8 cellular contexts compared by ENCODE assay signal in genomic region chr2:157874278-157874825, GRCh38. TPM values are rescaled to one million over a fixed set of nuclear protein-coding genes. Genes with fewer than 3 reads are reported as not detected.
DNase-seq lines count a peak whose midpoint lies in the region; ATAC-seq and TF ChIP-seq lines count a peak whose summit lies in the region.

No MANE protein-coding gene starts in this region.

- H3K9me3 ChIP-seq in HEK293 (ENCODE audit: control insufficient read depth, insufficient read depth, low read depth, low read length) = no peaks in the 10 kb centered on the region

- intact Hi-C loops in left ventricle myocardium superior (cut with micrococcal nuclease) = loop anchor here (10.0 kb wide), 1 partner anchor 90 kb away; no protein-coding TSS in a partner anchor

- H3K27ac Mint-ChIP-seq in activated naive CD8-positive, alpha-beta T cell treated with anti-CD3 and anti-CD28 coated beads, Interleukin-2, amount 50 U/mL, for 24 hours = peak overlapping the region; percentile 81

- CTCF ChIA-PET in HEK293 (lab: Yijun Ruan, JAX) = interaction anchor here (0.5 kb wide), 1 partner anchor 138 kb away, joined by 3 read pairs; no protein-coding TSS in a partner anchor

- H3K4me3 ChIP-seq in HEK293 (ENCODE audit: low read depth, low read length) (peak overlapping the region; percentile 91), skeletal muscle cell (ENCODE audit: low read depth, low read length) (peak overlapping the region; percentile 80)

- POLR2A ChIA-PET in HEK293 (lab: Yijun Ruan, JAX) = no interaction called here

- no peaks in the 10 kb centered on the region for H3K9me3 Mint-ChIP-seq in activated naive CD8-positive, alpha-beta T cell treated with anti-CD3 and anti-CD28 coated beads, Interleukin-2, amount 50 U/mL, for 24 hours

- TF ChIP-seq CTCF in HEK293 (tag by site-specific recombination; IDR thresholded peaks at IDR 0.05) = no peak

- no peak for ATAC-seq in activated naive CD8-positive, alpha-beta T cell treated with anti-CD3 and anti-CD28 coated beads, Interleukin-2, amount 50 U/mL, for 24 hours
- ATAC-seq in left ventricle myocardium superior = peak; percentile 15

- peak overlapping the region; percentile 85 for H3K4me3 Mint-ChIP-seq in activated naive CD8-positive, alpha-beta T cell treated with anti-CD3 and anti-CD28 coated beads, Interleukin-2, amount 50 U/mL, for 24 hours

- no peak for DNase-seq in activated naive CD8-positive, alpha-beta T cell treated with anti-CD3 and anti-CD28 coated beads, Interleukin-2, amount 50 U/mL, for 24 hours
- DNase-seq in left ventricle myocardium superior (peak; percentile 68), skeletal muscle cell (ENCODE audit: low read depth) (no peak), cerebellar cortex (ENCODE audit: low spot score) (no peak), LoVo (ENCODE audit: low spot score) (no peak), AG20443 (ENCODE audit: low spot score) (no peak)
- DNase-seq in activated CD4-positive, alpha-beta T cell treated with anti-CD3 and anti-CD28 coated beads for 1 hour = no peak

- H3K4me1 ChIP-seq in HEK293 (ENCODE audit: control insufficient read depth, insufficient read depth, low read length) = no peaks in the 10 kb centered on the region; the same call in 1 of the 2 replicates

- no peaks in the 10 kb centered on the region for H3K36me3 Mint-ChIP-seq in activated naive CD8-positive, alpha-beta T cell treated with anti-CD3 and anti-CD28 coated beads, Interleukin-2, amount 50 U/mL, for 24 hours (ENCODE audit: low read depth)

- no peaks in the 10 kb centered on the region for H3K36me3 ChIP-seq in HEK293 (ENCODE audit: control insufficient read depth in 2 of 2, insufficient read depth in 1 of 2, low read length in 2 of 2)

- H3K27me3 Mint-ChIP-seq in activated naive CD8-positive, alpha-beta T cell treated with anti-CD3 and anti-CD28 coated beads, Interleukin-2, amount 50 U/mL, for 24 hours = no peaks in the 10 kb centered on the region

- H3K27ac ChIP-seq in HEK293 (ENCODE audit: extremely low read depth, low read depth, low read length) = no peak overlapping the region

- H3K4me1 Mint-ChIP-seq in activated naive CD8-positive, alpha-beta T cell treated with anti-CD3 and anti-CD28 coated beads, Interleukin-2, amount 50 U/mL, for 24 hours = peaks cover 58% of the 10 kb centered on the region

TF ChIP-seq in HEK293, 187 proteins besides CTCF, POLR2A, EP300 and RAD21:
- TF ChIP-seq, protein P1, sequence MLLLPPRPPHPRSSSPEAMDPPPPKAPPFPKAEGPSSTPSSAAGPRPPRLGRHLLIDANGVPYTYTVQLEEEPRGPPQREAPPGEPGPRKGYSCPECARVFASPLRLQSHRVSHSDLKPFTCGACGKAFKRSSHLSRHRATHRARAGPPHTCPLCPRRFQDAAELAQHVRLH (tag by site-specific recombination; IDR thresholded peaks at IDR 0.05) = no peak
- TF ChIP-seq, protein P2, sequence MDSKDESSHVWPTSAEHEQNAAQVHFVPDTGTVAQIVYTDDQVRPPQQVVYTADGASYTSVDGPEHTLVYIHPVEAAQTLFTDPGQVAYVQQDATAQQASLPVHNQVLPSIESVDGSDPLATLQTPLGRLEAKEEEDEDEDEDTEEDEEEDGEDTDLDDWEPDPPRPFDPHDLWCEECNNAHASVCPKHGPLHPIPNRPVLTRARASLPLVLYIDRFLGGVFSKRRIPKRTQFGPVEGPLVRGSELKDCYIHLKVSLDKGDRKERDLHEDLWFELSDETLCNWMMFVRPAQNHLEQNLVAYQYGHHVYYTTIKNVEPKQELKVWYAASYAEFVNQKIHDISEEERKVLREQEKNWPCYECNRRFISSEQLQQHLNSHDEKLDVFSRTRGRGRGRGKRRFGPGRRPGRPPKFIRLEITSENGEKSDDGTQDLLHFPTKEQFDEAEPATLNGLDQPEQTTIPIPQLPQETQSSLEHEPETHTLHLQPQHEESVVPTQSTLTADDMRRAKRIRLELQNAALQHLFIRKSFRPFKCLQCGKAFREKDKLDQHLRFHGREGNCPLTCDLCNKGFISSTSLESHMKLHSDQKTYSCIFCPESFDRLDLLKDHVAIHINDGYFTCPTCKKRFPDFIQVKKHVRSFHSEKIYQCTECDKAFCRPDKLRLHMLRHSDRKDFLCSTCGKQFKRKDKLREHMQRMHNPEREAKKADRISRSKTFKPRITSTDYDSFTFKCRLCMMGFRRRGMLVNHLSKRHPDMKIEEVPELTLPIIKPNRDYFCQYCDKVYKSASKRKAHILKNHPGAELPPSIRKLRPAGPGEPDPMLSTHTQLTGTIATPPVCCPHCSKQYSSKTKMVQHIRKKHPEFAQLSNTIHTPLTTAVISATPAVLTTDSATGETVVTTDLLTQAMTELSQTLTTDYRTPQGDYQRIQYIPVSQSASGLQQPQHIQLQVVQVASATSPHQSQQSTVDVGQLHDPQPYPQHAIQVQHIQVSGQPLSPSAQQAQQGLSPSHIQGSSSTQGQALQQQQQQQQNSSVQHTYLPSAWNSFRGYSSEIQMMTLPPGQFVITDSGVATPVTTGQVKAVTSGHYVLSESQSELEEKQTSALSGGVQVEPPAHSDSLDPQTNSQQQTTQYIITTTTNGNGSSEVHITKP (tag by site-specific recombination; IDR thresholded peaks at IDR 0.05) = 0 out of 2 replicates have a peak, but pooled peaks have one; percentile 29

RNA-seq across cellular contexts. Expression of gene ACVR1, which starts 1.8 kb away (rescaled TPM):
- total RNA-seq in left ventricle myocardium superior = 26.8 TPM
